In the genomic region with DNA sequence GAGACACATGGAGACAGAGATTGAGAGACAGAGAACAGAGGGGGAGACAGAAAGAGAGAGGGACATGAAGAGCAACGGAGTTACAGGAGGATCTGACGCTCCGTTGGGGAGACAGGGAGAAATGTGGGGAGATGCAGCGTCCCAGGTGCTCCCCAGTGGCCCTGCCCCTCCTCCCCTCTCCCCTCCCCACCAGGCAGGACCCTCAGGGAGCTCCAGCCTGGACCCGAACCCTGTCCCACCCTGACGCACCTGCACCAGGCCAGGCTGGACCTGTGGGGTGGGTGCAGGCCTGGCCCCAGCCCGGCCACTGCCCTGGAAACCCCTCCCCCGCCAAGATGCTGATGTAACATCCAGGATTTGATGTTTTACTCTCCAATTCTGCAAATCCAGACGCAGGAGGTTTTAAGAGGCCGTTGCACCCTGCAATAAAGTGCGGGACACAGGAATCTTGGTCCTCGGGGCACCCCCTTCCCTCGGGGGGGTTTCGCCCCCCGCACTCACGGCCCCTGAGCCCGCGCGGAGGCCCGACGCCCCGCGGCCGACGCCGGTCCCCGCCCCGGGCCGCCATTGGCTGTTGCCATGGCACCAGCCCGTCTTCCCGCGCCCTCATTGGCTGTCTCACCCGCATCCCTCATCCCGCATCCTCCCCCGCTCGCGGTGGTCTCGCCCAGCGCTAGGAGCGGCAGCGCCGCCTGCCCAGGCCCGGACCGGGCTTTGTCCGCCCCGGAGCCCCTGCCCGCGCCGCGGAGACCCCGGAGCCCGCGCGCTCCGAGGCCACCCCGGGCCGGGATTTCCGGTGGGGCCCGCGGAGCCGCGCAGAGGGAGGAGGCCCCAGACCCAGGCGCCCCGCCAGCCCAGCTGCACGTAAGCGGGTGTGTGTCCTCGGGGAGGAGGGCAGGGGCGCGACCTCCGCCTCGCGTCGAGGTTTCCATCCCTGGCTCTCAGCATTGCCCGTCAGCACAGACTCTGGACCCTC, we compare ENCODE assay signal across 8 cellular contexts. TPM values are rescaled to one million over a fixed set of nuclear protein-coding genes. Genes with fewer than 3 reads are reported as not detected.
DNase-seq lines count a peak whose midpoint lies in the region; ATAC-seq and TF ChIP-seq lines count a peak whose summit lies in the region.

A gene with protein sequence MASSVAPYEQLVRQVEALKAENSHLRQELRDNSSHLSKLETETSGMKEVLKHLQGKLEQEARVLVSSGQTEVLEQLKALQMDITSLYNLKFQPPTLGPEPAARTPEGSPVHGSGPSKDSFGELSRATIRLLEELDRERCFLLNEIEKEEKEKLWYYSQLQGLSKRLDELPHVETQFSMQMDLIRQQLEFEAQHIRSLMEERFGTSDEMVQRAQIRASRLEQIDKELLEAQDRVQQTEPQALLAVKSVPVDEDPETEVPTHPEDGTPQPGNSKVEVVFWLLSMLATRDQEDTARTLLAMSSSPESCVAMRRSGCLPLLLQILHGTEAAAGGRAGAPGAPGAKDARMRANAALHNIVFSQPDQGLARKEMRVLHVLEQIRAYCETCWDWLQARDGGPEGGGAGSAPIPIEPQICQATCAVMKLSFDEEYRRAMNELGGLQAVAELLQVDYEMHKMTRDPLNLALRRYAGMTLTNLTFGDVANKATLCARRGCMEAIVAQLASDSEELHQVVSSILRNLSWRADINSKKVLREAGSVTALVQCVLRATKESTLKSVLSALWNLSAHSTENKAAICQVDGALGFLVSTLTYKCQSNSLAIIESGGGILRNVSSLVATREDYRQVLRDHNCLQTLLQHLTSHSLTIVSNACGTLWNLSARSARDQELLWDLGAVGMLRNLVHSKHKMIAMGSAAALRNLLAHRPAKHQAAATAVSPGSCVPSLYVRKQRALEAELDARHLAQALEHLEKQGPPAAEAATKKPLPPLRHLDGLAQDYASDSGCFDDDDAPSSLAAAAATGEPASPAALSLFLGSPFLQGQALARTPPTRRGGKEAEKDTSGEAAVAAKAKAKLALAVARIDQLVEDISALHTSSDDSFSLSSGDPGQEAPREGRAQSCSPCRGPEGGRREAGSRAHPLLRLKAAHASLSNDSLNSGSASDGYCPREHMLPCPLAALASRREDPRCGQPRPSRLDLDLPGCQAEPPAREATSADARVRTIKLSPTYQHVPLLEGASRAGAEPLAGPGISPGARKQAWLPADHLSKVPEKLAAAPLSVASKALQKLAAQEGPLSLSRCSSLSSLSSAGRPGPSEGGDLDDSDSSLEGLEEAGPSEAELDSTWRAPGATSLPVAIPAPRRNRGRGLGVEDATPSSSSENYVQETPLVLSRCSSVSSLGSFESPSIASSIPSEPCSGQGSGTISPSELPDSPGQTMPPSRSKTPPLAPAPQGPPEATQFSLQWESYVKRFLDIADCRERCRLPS (N-terminal part only) (plus strand): TSS at position 655 of the 976 bp plus-strand sequence. CDS start 2,881 bp downstream, outside the sequence.

- H3K27me3 Mint-ChIP-seq in chondrocyte (ENCODE audit: low read depth): peaks cover 22% of the 10 kb centered on the region

- no peaks in the 10 kb centered on the region for H3K9me3 ChIP-seq in right atrium auricular region

- H3K4me1 Mint-ChIP-seq in chondrocyte (ENCODE audit: low read depth): peaks cover 25% of the 10 kb centered on the region

- H3K27ac ChIP-seq in right atrium auricular region: no peak within 1 kb of the TSS

- no peaks in the 10 kb centered on the region for H3K36me3 ChIP-seq in right atrium auricular region

- no peaks in the 10 kb centered on the region for H3K9me3 Mint-ChIP-seq in chondrocyte (ENCODE audit: low read depth)

- peaks cover 29 to 52% of the 10 kb centered on the region in 2 donors for H3K27me3 ChIP-seq in right atrium auricular region

- H3K4me3 Mint-ChIP-seq in chondrocyte (ENCODE audit: unreplicated experiment): peak within 1 kb of the TSS; percentile 60

- no peak for TF ChIP-seq CTCF in chondrocyte (IDR thresholded peaks at IDR 0.05)
- no peak for TF ChIP-seq CTCF in right atrium auricular region (IDR thresholded peaks at IDR 0.05)

- peaks cover 0 to 42% of the 10 kb centered on the region in 2 donors for H3K4me1 ChIP-seq in right atrium auricular region

- no peak for ATAC-seq in HG03135 (IDR thresholded peaks at IDR 0.05; ENCODE audit: unreplicated experiment)

- DNase-seq in DMS53 (lab: John Stamatoyannopoulos, UW): peak; percentile 80
- no peak for DNase-seq in DMS53 treated with DMSO at 0.1 percent for 48 hours (lab: John Stamatoyannopoulos, UW; ENCODE audit: unreplicated experiment)
- peak; percentile 79 for DNase-seq in NCI-H2171 treated with DMSO at 0.1 percent for 48 hours (lab: John Stamatoyannopoulos, UW)
- DNase-seq in chondrocyte (ENCODE audit: low spot score): no peak
- DNase-seq in pons (ENCODE audit: low spot score): peak; percentile 74
- DNase-seq in right atrium auricular region (ENCODE audit: low spot score): no peak
- DNase-seq in activated CD8-positive, alpha-beta memory T cell treated with anti-CD3 and anti-CD28 coated beads for 24 hours: no peak

- H3K36me3 Mint-ChIP-seq in chondrocyte (ENCODE audit: low read depth): peaks cover 2% of the 10 kb centered on the region

- no peak within 1 kb of the TSS for H3K27ac Mint-ChIP-seq in chondrocyte (ENCODE audit: unreplicated experiment)

- no peak within 1 kb of the TSS for H3K4me3 ChIP-seq in right atrium auricular region

RNA-seq across cellular contexts. Expression of the gene that starts here (rescaled TPM):
- total RNA-seq in chondrocyte: 1.4 to 3.9 TPM (median 3.9 TPM) in 3 replicates
- total RNA-seq in right atrium auricular region: under 1 TPM; 0.04 to 0.35 TPM

Comparison
In these comparisons a context has a peak if more than half of its experiments do, and no peak if none do; other contexts are left out.
1. DNase-seq: peak in DMS53 (single experiment), NCI-H2171 treated with DMSO at 0.1 percent for 48 hours (single experiment) and pons (single experiment); none in DMS53 treated with DMSO at 0.1 percent for 48 hours (single experiment), chondrocyte (single experiment), right atrium auricular region (single experiment) and activated CD8-positive, alpha-beta memory T cell treated with anti-CD3 and anti-CD28 coated beads for 24 hours (single experiment).